ENCODE assay signal across 9 cellular contexts in genomic region chr1:203557390-203557789, GRCh38.
DNase-seq lines count a peak whose midpoint lies in the region; ATAC-seq and TF ChIP-seq lines count a peak whose summit lies in the region.
"Had no signal": no experiment of that assay in that cellular context is flagged by ENCODE, and none has a peak within 500 bp of the region (broad histone marks: within the 10 kb centered on the region; RNA-seq: fewer than 3 reads in every experiment).

No MANE protein-coding gene starts in this region.

- H3K4me1 ChIP-seq in smooth muscle cell (ENCODE audit: low read depth): peaks cover 40% of the 10 kb centered on the region

- H3K79me2 ChIP-seq in smooth muscle cell (ENCODE audit: low read depth): no peaks in the 10 kb centered on the region

- DNase-seq in GOT3 (lab: John Stamatoyannopoulos, UW) (peak; percentile 50), cardiac fibroblast (ENCODE audit: low read depth in 2 of 2) (peak; percentile 63 to 86), islet precursor cell (peak; percentile 81), smooth muscle cell (lab: John Stamatoyannopoulos, UW; ENCODE audit: unreplicated experiment) (peak; percentile 32), Calu3 (no peak), NCI-H2196 treated with DMSO at 0.1 percent for 48 hours (lab: John Stamatoyannopoulos, UW; ENCODE audit: unreplicated experiment) (no peak), GM13976 (ENCODE audit: low spot score) (no peak)
- DNase-seq: SJCRH30 had no signal

- no peak overlapping the region for H2AFZ ChIP-seq in smooth muscle cell (ENCODE audit: low read depth)

- 41% methylated on average over 7 of the region's 7 CpGs for WGBS in smooth muscle cell (ENCODE audit: low lambda C conversion rate)

- in situ Hi-C loops in GM13976 (cut with MboI; ENCODE audit: low sequenced_read_pairs, unreplicated experiment): no loop called here

- no peak overlapping the region for H3K27ac Mint-ChIP-seq in Calu3 (ENCODE audit: unreplicated experiment)

- H4K20me1 ChIP-seq in smooth muscle cell (ENCODE audit: low read depth): no peaks in the 10 kb centered on the region

- H3K36me3 Mint-ChIP-seq in Calu3 (ENCODE audit: insufficient read depth, unreplicated experiment): no peaks in the 10 kb centered on the region

- H3K27me3 ChIP-seq in smooth muscle cell (ENCODE audit: low read depth): no peaks in the 10 kb centered on the region
- H3K27me3 ChIP-seq: SJCRH30 had no signal

- no TSS peak for BruUV-seq in Calu3 (replicated peaks; lab: Mats Ljungman, UMichigan)

- H3K9ac ChIP-seq in smooth muscle cell (ENCODE audit: low read depth): peak overlapping the region; percentile 72

- no peaks in the 10 kb centered on the region for H3K9me3 ChIP-seq in smooth muscle cell (replicated peaks; ENCODE audit: low read depth)
- H3K9me3 ChIP-seq: SJCRH30 had no signal

- H3K4me3 ChIP-seq in cardiac fibroblast (replicated peaks in 1 of 2; ENCODE audit: low read depth in 2 of 2, low read length in 2 of 2) (no peak overlapping the region), smooth muscle cell (no peak overlapping the region)
- H3K4me3 ChIP-seq: SJCRH30 had no signal

- peaks cover 26% of the 10 kb centered on the region for H3K4me1 Mint-ChIP-seq in Calu3 (ENCODE audit: low read depth, unreplicated experiment)

- peaks cover 35% of the 10 kb centered on the region for H3K27me3 Mint-ChIP-seq in Calu3 (ENCODE audit: unreplicated experiment)

- TF ChIP-seq CTCF in cardiac fibroblast (IDR thresholded peaks at IDR 0.05; ENCODE audit: low read depth, low read length) (no peak), smooth muscle cell (IDR thresholded peaks at IDR 0.05; ENCODE audit: borderline replicate concordance, insufficient read depth, poor library complexity, severe bottlenecking) (no peak), Calu3 (IDR thresholded peaks at IDR 0.05; ENCODE audit: unreplicated experiment) (no peak), GM13976 (IDR thresholded peaks at IDR 0.05; ENCODE audit: borderline replicate concordance, control extremely low read depth, extremely low read depth, insufficient read depth, missing control alignments) (no peak)

- H3K4me2 ChIP-seq in smooth muscle cell: peak overlapping the region; percentile 76

- H3K27ac ChIP-seq in smooth muscle cell (ENCODE audit: low read depth): peak overlapping the region; percentile 93
- H3K27ac ChIP-seq: SJCRH30 had no signal

- CTCF ChIA-PET in Calu3 (lab: Charles Lee): no interaction called here

- ATAC-seq in HG03432 (IDR thresholded peaks at IDR 0.05; ENCODE audit: unreplicated experiment): no peak

- intact Hi-C loops in Calu3 (cut with micrococcal nuclease; ENCODE audit: unreplicated experiment): no loop called here

- peaks cover 32% of the 10 kb centered on the region for H3F3A ChIP-seq in smooth muscle cell (ENCODE audit: low read depth)

- H3K4me3 Mint-ChIP-seq in Calu3 (ENCODE audit: low read depth, unreplicated experiment): no peak overlapping the region

- H3K36me3 ChIP-seq in smooth muscle cell (ENCODE audit: low read depth): no peaks in the 10 kb centered on the region
- H3K36me3 ChIP-seq: SJCRH30 had no signal

- peaks cover 2% of the 10 kb centered on the region for H3K9me3 Mint-ChIP-seq in Calu3 (ENCODE audit: low read depth, unreplicated experiment)

Comparison
In these comparisons a context has a peak if more than half of its experiments do, and no peak if none do; other contexts are left out.
1. DNase-seq: peak in GOT3 (single experiment), cardiac fibroblast (2 of 2), islet precursor cell (single experiment) and smooth muscle cell (single experiment); none in Calu3 (single experiment), NCI-H2196 treated with DMSO at 0.1 percent for 48 hours (single experiment) and GM13976 (single experiment).